In genomic region chr6:89828988-89829590, GRCh38 we compare ENCODE assay signal across 8 cellular contexts. TPM values are rescaled to one million over a fixed set of nuclear protein-coding genes. Genes with fewer than 3 reads are reported as not detected.
DNase-seq lines count a peak whose midpoint lies in the region; ATAC-seq and TF ChIP-seq lines count a peak whose summit lies in the region.

No MANE protein-coding gene starts in this region.

- no CpG with 5 or more reads among the region's 22 CpGs for WGBS in mesendoderm (ENCODE audit: extremely low coverage, insufficient coverage, low lambda C conversion rate)
- 2 to 4% methylated on average over 22 of the region's 22 CpGs for WGBS in upper lobe of left lung, 2 donors

- H3K4me1 Mint-ChIP-seq in Caco-2 (ENCODE audit: low read depth, unreplicated experiment) (no peaks in the 10 kb centered on the region), chondrocyte (ENCODE audit: low read depth) (peaks cover 31% of the 10 kb centered on the region)

- no peak overlapping the region for H2BK5ac ChIP-seq in mesendoderm (ENCODE audit: low read length)

- H3K4me1 ChIP-seq in Caco-2 (no peaks in the 10 kb centered on the region), mesendoderm (ENCODE audit: control insufficient read depth, low read depth, low read length) (no peaks in the 10 kb centered on the region), upper lobe of left lung (peaks cover 11 to 19% (median 13%) of the 10 kb centered on the region in 4 donors)

- no peak overlapping the region for H3K4ac ChIP-seq in mesendoderm (ENCODE audit: low read depth, low read length)

- BruUV-seq in Caco-2 (replicated peaks; lab: Mats Ljungman, UMichigan), result TSS peak; percentile 66

- peak overlapping the region; percentile 99 for H3K4me3 Mint-ChIP-seq in Caco-2 (ENCODE audit: unreplicated experiment)
- H3K4me3 Mint-ChIP-seq in chondrocyte (ENCODE audit: unreplicated experiment), result peak overlapping the region; percentile 98

- POLR2A ChIA-PET in Caco-2 (lab: Charles Lee), result interaction anchor here (0.5 to 1.8 kb wide), 6 partner anchors 9 to 192 kb away, joined by 3 to 32 read pairs (median 4); partner anchors contain the start of gene MDN1

- H3K4me3 ChIP-seq in Caco-2 (ENCODE audit: low read depth, low read length), result peak overlapping the region; percentile 54
- H3K4me3 ChIP-seq in mesendoderm (ENCODE audit: low read length), result peak overlapping the region; percentile 77
- H3K4me3 ChIP-seq in upper lobe of left lung, result peak overlapping the region; percentile 55 to 90 (median 78)

- CTCF ChIA-PET in Caco-2 (lab: Charles Lee), result interaction anchor here (1.0 to 1.2 kb wide), 3 partner anchors 9 to 111 kb away, joined by 4 to 6 read pairs (median 5); partner anchors contain the start of gene MDN1

- ATAC-seq in GM19395 (IDR thresholded peaks at IDR 0.05; ENCODE audit: unreplicated experiment) (peak; percentile 38), HG03342 (IDR thresholded peaks at IDR 0.05; ENCODE audit: unreplicated experiment) (peak; percentile 31), upper lobe of left lung (ENCODE audit: low FRiP score in 2 of 2) (peak; percentile 27 to 41)

- TF ChIP-seq POLR2A in upper lobe of left lung (IDR thresholded peaks at IDR 0.05), result peak in 1 of 4 donors; percentile 38

- H3K27ac Mint-ChIP-seq in Caco-2 (ENCODE audit: unreplicated experiment), result peak overlapping the region; percentile 98
- peak overlapping the region; percentile 94 for H3K27ac Mint-ChIP-seq in chondrocyte (ENCODE audit: unreplicated experiment)

- H2AK5ac ChIP-seq in mesendoderm (ENCODE audit: low read length), result no peak overlapping the region

- H3K9me3 ChIP-seq in Caco-2 (no peaks in the 10 kb centered on the region), upper lobe of left lung (no peaks in the 10 kb centered on the region)

- no peaks in the 10 kb centered on the region for H3K27me3 ChIP-seq in Caco-2 (replicated peaks; ENCODE audit: control insufficient read depth, insufficient read depth, low read length)
- no peaks in the 10 kb centered on the region for H3K27me3 ChIP-seq in mesendoderm (ENCODE audit: insufficient read depth, low read length, poor library complexity)
- H3K27me3 ChIP-seq in upper lobe of left lung, result no peaks in the 10 kb centered on the region

- TF ChIP-seq EP300 in upper lobe of left lung (IDR thresholded peaks at IDR 0.05), result no peak

- peak overlapping the region; percentile 91 for H3K56ac ChIP-seq in mesendoderm (ENCODE audit: low read length)

- peak overlapping the region; percentile 87 for H3K9ac ChIP-seq in mesendoderm (ENCODE audit: low read length)

- H3K27me3 Mint-ChIP-seq in Caco-2 (ENCODE audit: insufficient read depth, unreplicated experiment) (no peaks in the 10 kb centered on the region), chondrocyte (ENCODE audit: low read depth) (no peaks in the 10 kb centered on the region)

- peaks cover 15% of the 10 kb centered on the region for H3K79me2 ChIP-seq in mesendoderm (ENCODE audit: control insufficient read depth, insufficient read depth, low read length)

- H4K5ac ChIP-seq in mesendoderm (ENCODE audit: low read length), result no peak overlapping the region

- peak in 1 of 2 experiments; percentile 34 for DNase-seq in Caco-2
- peak; percentile 59 for DNase-seq in RKO (ENCODE audit: low spot score)
- no peak for DNase-seq in chondrocyte (ENCODE audit: low spot score)
- no peak for DNase-seq in mesendoderm
- no peak for DNase-seq in upper lobe of left lung
- DNase-seq in AG20443 (ENCODE audit: low spot score), result no peak

- no peak overlapping the region for H3K23ac ChIP-seq in mesendoderm (ENCODE audit: low read length)

- peak overlapping the region; percentile 8 for H3K18ac ChIP-seq in mesendoderm (ENCODE audit: low read length)

- H3K9me3 Mint-ChIP-seq in Caco-2 (ENCODE audit: unreplicated experiment) (no peaks in the 10 kb centered on the region), chondrocyte (ENCODE audit: low read depth) (no peaks in the 10 kb centered on the region)

- peak overlapping the region; percentile 79 for H3K4me2 ChIP-seq in mesendoderm (ENCODE audit: low read length)

- H3K36me3 ChIP-seq in Caco-2 (ENCODE audit: control insufficient read depth, insufficient read depth, low read length), result no peaks in the 10 kb centered on the region
- H3K36me3 ChIP-seq in mesendoderm (ENCODE audit: control insufficient read depth, insufficient read depth, low read length), result no peaks in the 10 kb centered on the region
- H3K36me3 ChIP-seq in upper lobe of left lung, result peaks cover 0 to 14% (median 7%) of the 10 kb centered on the region in 4 donors

- peaks cover 31% of the 10 kb centered on the region for H3K36me3 Mint-ChIP-seq in Caco-2 (ENCODE audit: insufficient read depth, unreplicated experiment)
- H3K36me3 Mint-ChIP-seq in chondrocyte (ENCODE audit: low read depth), result peaks cover 7% of the 10 kb centered on the region

- no peak overlapping the region for H4K8ac ChIP-seq in mesendoderm (ENCODE audit: low read depth, low read length)

- intact Hi-C loops in Caco-2 (cut with micrococcal nuclease; ENCODE audit: unreplicated experiment), result loop anchor here (1.0 kb wide), 2 partner anchors 10 to 62 kb away; partner anchors contain the start of gene MDN1

- TF ChIP-seq CTCF in Caco-2 (IDR thresholded peaks at IDR 0.05; ENCODE audit: insufficient read depth in 1 of 2, low read depth in 1 of 2, low read length in 1 of 2, severe bottlenecking in 1 of 2, unreplicated experiment in 1 of 2) (no peak), chondrocyte (IDR thresholded peaks at IDR 0.05) (no peak), upper lobe of left lung (IDR thresholded peaks at IDR 0.05) (no peak)

- no peak overlapping the region for H2BK120ac ChIP-seq in mesendoderm (ENCODE audit: low read depth, low read length)

- H3K79me1 ChIP-seq in mesendoderm (ENCODE audit: low read length), result peaks cover 2% of the 10 kb centered on the region

- H2BK15ac ChIP-seq in mesendoderm (replicated peaks; ENCODE audit: low read depth), result no peak overlapping the region

- H3K27ac ChIP-seq in mesendoderm (ENCODE audit: low read depth, low read length) (peak overlapping the region; percentile 19), upper lobe of left lung (peak overlapping the region; percentile 83 to 91 (median 88))

RNA-seq across cellular contexts. Expression of gene CASP8AP2, which starts 0.6 kb away (rescaled TPM):
- total RNA-seq in Caco-2 (2022) (19.3 and 23.3 TPM in 2 replicates), chondrocyte (14.0 to 22.9 TPM (median 14.3 TPM) in 3 replicates), upper lobe of left lung (10 to 100 TPM in 4 of 6 donors, 1 to 10 TPM in 2; 9.6 to 26.5 (median 13.3) TPM)
- polyA plus RNA-seq in mesendoderm (2013, experiment 1 of 2), result 13.3 TPM
- polyA plus RNA-seq in mesendoderm (2013, experiment 2 of 2), result 12.9 TPM

RNA-seq across cellular contexts. Expression of gene MDN1, which starts 9.5 kb away (rescaled TPM):
- total RNA-seq in Caco-2 (2022), result 49.0 and 59.3 TPM in 2 replicates
- total RNA-seq in chondrocyte, result 32.2 to 35.8 TPM (median 32.9 TPM) in 3 replicates
- 54.1 TPM for polyA plus RNA-seq in mesendoderm (2013, experiment 1 of 2)
- 50.7 TPM for polyA plus RNA-seq in mesendoderm (2013, experiment 2 of 2)
- 10 to 100 TPM; 23.4 to 44.1 (median 29.6) TPM for total RNA-seq in upper lobe of left lung
